8 cellular contexts compared by ENCODE assay signal in the genomic region with DNA sequence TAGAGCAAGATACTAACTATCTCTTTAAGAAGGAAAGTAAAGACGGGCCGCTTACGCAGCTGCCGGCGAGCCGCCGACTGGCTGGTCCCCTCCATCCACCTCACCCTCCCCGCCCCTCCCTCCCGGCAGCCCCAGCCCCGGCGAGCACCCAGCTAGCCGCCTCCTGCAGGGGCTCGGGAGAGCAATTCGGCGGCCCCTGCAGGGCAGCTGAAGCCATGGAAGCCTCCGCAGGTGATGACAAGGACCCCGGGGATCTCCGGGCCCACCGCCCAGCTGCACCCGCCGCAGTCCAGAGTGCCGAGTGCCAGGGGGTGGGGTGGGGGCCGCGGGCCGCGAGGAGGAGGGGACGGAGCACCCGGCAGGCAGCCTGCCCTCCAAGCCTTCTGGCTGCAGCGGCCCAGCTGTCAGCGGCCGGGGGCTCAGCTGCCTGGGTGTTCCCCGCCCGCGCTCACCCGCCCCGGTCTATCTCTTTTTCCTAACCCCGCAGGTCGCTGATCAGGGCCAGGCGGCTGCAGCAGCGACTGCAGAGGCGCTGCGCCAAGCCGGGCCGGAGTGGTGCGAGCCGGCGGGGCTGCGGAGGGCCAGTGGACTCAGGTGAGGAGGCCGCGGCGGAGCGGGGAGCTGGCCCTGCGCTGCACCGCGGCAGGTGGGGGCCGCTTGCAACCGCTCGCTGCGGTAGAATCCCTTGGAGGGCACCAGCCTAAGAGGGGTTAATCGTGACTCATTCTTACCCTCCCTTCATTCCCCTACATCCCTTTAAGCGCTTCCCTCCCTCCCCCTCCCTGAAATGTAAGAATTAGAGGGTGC. TPM values are rescaled to one million over a fixed set of nuclear protein-coding genes. Genes with fewer than 3 reads are reported as not detected.
DNase-seq lines count a peak whose midpoint lies in the region; ATAC-seq and TF ChIP-seq lines count a peak whose summit lies in the region.

A gene with protein sequence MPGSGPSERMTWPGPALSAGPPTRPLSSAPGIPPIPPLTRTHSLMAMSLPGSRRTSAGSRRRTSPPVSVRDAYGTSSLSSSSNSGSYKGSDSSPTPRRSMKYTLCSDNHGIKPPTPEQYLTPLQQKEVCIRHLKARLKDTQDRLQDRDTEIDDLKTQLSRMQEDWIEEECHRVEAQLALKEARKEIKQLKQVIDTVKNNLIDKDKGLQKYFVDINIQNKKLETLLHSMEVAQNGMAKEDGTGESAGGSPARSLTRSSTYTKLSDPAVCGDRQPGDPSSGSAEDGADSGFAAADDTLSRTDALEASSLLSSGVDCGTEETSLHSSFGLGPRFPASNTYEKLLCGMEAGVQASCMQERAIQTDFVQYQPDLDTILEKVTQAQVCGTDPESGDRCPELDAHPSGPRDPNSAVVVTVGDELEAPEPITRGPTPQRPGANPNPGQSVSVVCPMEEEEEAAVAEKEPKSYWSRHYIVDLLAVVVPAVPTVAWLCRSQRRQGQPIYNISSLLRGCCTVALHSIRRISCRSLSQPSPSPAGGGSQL (plus strand): TSS at position 128 of the 807 bp plus-strand sequence. CDS start 29,946 bp downstream, outside the sequence.

- H3K9me3 ChIP-seq in effector memory CD4-positive, alpha-beta T cell (ENCODE audit: control insufficient read depth, low read length) = no peaks in the 10 kb centered on the region
- H3K9me3 ChIP-seq in lung (ENCODE audit: control insufficient read depth in 2 of 2, insufficient read depth in 1 of 2, low read length in 1 of 2) = peaks cover 0 to 2% of the 10 kb centered on the region in 2 donors

- H3K27me3 ChIP-seq in effector memory CD4-positive, alpha-beta T cell (replicated peaks; ENCODE audit: control insufficient read depth, insufficient read depth, low read length, poor library complexity, severe bottlenecking) = no peaks in the 10 kb centered on the region
- H3K27me3 ChIP-seq in lung (ENCODE audit: control insufficient read depth, insufficient read depth) = no peaks in the 10 kb centered on the region

- peak; percentile 78 for DNase-seq in COLO668 (lab: John Stamatoyannopoulos, UW; ENCODE audit: unreplicated experiment)
- peak; percentile 76 for DNase-seq in HCEC 1CT
- peak; percentile 68 for DNase-seq in NCI-H510A treated with DMSO at 0.1 percent for 48 hours (lab: John Stamatoyannopoulos, UW)
- DNase-seq in activated CD8-positive, alpha-beta memory T cell treated with anti-CD3 and anti-CD28 coated beads for 4 hours (ENCODE audit: low read depth in 2 of 2) = peak; percentile 41 to 53
- peak; percentile 53 to 63 (median 62) for DNase-seq in effector memory CD4-positive, alpha-beta T cell
- peak; percentile 34 for DNase-seq in lung (ENCODE audit: low spot score)
- DNase-seq in stimulated activated CD4-positive, alpha-beta T cell treated with anti-CD3 and anti-CD28 coated beads, TNF-alpha, amount 100 ng/mL, for 1 hour (ENCODE audit: low read depth in 3 of 3, low spot score in 1 of 3) = peak; percentile 23 to 51 (median 45)

- TF ChIP-seq CTCF in lung (IDR thresholded peaks at IDR 0.05; ENCODE audit: control extremely low read depth, extremely low read depth) = no peak

- ATAC-seq in lung (ENCODE audit: insufficient read depth, low FRiP score) (peak; percentile 79), HG03097 (IDR thresholded peaks at IDR 0.05; ENCODE audit: low FRiP score, unreplicated experiment) (no peak)

- H3K4me1 ChIP-seq in effector memory CD4-positive, alpha-beta T cell (ENCODE audit: control insufficient read depth, insufficient read depth, low read length, poor library complexity, severe bottlenecking) = peaks cover 16% of the 10 kb centered on the region
- no peaks in the 10 kb centered on the region for H3K4me1 ChIP-seq in lung (ENCODE audit: control insufficient read depth in 2 of 2, insufficient read depth in 2 of 2, low read length in 2 of 2)

- WGBS in lung, 2 donors = 1% methylated on average over 56 to 61 of the region's 61 CpGs

- peak within 1 kb of the TSS; percentile 80 for H3K4me3 ChIP-seq in effector memory CD4-positive, alpha-beta T cell (ENCODE audit: insufficient read depth, low read depth, low read length, poor library complexity, severe bottlenecking)
- H3K4me3 ChIP-seq in lung = peak within 1 kb of the TSS; percentile 62

- peaks cover 4% of the 10 kb centered on the region for H3K36me3 ChIP-seq in effector memory CD4-positive, alpha-beta T cell (ENCODE audit: control insufficient read depth, insufficient read depth, low read length)
- H3K36me3 ChIP-seq in lung (ENCODE audit: control insufficient read depth in 2 of 2, insufficient read depth in 2 of 2, low read length in 2 of 2) = peaks cover 0 to 1% of the 10 kb centered on the region in 2 donors

- H3K27ac ChIP-seq in effector memory CD4-positive, alpha-beta T cell (ENCODE audit: insufficient read depth, low read length, poor library complexity, severe bottlenecking) = peak within 1 kb of the TSS; percentile 76
- peak within 1 kb of the TSS in 1 of 2 donors; percentile 84 for H3K27ac ChIP-seq in lung (ENCODE audit: low read depth in 1 of 2, low read length in 1 of 2)

RNA-seq across cellular contexts. Expression of the gene that starts here (rescaled TPM):
- total RNA-seq in lung = 1 to 10 TPM; 1.6 to 3.3 TPM
- polyA plus RNA-seq in lung = 1 to 10 TPM; 1.2 to 2.6 TPM
